Comparison of ENCODE assay signal across 22 cellular contexts in the genomic region with DNA sequence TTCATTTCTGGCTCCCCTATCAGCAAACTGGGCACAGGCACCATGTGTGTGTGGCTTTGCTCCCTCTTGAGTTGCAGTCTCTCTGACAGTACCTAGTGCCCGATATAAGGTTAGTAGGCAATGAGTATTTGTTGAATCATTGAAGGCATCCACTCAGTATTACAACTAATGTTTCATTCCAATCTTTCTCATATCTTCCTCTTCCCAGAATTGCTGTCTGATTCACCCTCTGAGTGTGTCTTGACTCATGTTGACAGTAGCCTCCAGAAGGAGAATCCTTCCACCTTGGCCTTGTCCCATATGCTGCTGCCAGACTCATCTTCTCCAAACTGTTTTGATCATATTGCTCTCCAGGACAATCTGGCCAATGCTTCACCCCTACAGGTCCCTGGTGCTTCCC.
DNase-seq lines count a peak whose midpoint lies in the region; ATAC-seq, FAIRE-seq and TF ChIP-seq lines count a peak whose summit lies in the region.
"Had no signal": no experiment of that assay in that cellular context is flagged by ENCODE, and none has a peak within 500 bp of the region (broad histone marks: within the 10 kb centered on the region; RNA-seq: fewer than 3 reads in every experiment).

No MANE protein-coding gene starts in this region.

- no peaks in the 10 kb centered on the region for H3K79me2 ChIP-seq in K562 (ENCODE audit: control insufficient read depth, insufficient read depth, low read length)

- no peak overlapping the region for H3K4me2 ChIP-seq in K562 (ENCODE audit: insufficient read depth, low read length)
- H3K4me2 ChIP-seq: BLaER1 had no signal

- H3K9me1 ChIP-seq in K562 (ENCODE audit: control insufficient read depth, insufficient read depth, low read length) = no peaks in the 10 kb centered on the region

- CTCF ChIA-PET in K562 (lab: Yijun Ruan, JAX; ENCODE audit: low intra/inter-chr PET ratio) = no interaction called here

- H3K9ac ChIP-seq in K562 (ENCODE audit: insufficient read depth in 1 of 2, low read depth in 2 of 2, low read length in 2 of 2) = no peak overlapping the region
- H3K9ac ChIP-seq: BLaER1 had no signal

- no peaks in the 10 kb centered on the region for H3K27me3 ChIP-seq in MG63
- no peaks in the 10 kb centered on the region for H3K27me3 ChIP-seq in K562 (ENCODE audit: control insufficient read depth in 2 of 2, insufficient read depth in 2 of 2, low read length in 2 of 2)
- H3K27me3 ChIP-seq: ascending aorta, BLaER1 had no signal

- BruUV-seq in K562 (replicated peaks; lab: Mats Ljungman, UMichigan) = no TSS peak

- H3K9me3 ChIP-seq in MG63 = no peaks in the 10 kb centered on the region
- no peaks in the 10 kb centered on the region for H3K9me3 ChIP-seq in K562 (replicated peaks; ENCODE audit: control insufficient read depth, insufficient read depth, low read depth, low read length)
- H3K9me3 ChIP-seq: ascending aorta, mucosa of descending colon had no signal

- no peak for TF ChIP-seq EP300 in K562 (IDR thresholded peaks at IDR 0.05; ENCODE audit: low read length)

- H3K4me1 ChIP-seq in K562 (replicated peaks in 1 of 2; ENCODE audit: control insufficient read depth in 2 of 2, insufficient read depth in 2 of 2, low read length in 2 of 2) = no peaks in the 10 kb centered on the region; a peak in 1 of 5 replicates
- H3K4me1 ChIP-seq: ascending aorta, BLaER1 had no signal

- H3K36me3 ChIP-seq in MG63 = no peaks in the 10 kb centered on the region
- no peaks in the 10 kb centered on the region for H3K36me3 ChIP-seq in K562 (ENCODE audit: control insufficient read depth, insufficient read depth, low read length)
- H3K36me3 ChIP-seq: ascending aorta, BLaER1 had no signal

- no peaks in the 10 kb centered on the region for H4K20me1 ChIP-seq in K562 (replicated peaks; ENCODE audit: control insufficient read depth, insufficient read depth, low read length)
- H4K20me1 ChIP-seq: BLaER1 had no signal

- TF ChIP-seq CTCF in AG09309 (IDR thresholded peaks at IDR 0.05; ENCODE audit: control insufficient read depth, insufficient read depth, low read depth, low read length, missing control alignments) = no peak
- no peak for TF ChIP-seq CTCF in K562 (IDR thresholded peaks at IDR 0.05 in 2 of 3, conservative IDR thresholded peaks at IDR 0.05 in 1 of 3; ENCODE audit: insufficient read depth in 2 of 3, low read depth in 1 of 3, low read length in 3 of 3)

- in situ Hi-C loops in K562 (cut with MboI) = no loop called here

- intact Hi-C loops in K562 (cut with micrococcal nuclease) = no loop called here

- DNase-seq in AG09309 (ENCODE audit: low read depth) = peak; percentile 55
- DNase-seq in MG63 = peak; percentile 89
- no peak for DNase-seq in K562 (ENCODE audit: extremely low read depth in 1 of 4, low spot score in 3 of 4)
- peak; percentile 62 for DNase-seq in iris pigment epithelial cell (ENCODE audit: low read depth)
- DNase-seq in NCI-H82 (lab: John Stamatoyannopoulos, UW) = no peak
- no peak for DNase-seq in GM12892 (ENCODE audit: insufficient read length)
- no peak for DNase-seq in globus pallidus (ENCODE audit: low spot score)
- DNase-seq: activated CD4-positive, alpha-beta T cell treated with anti-CD3 and anti-CD28 coated beads for 1 hour; activated effector memory CD4-positive, alpha-beta T cell treated with anti-CD3 and anti-CD28 coated beads, Interleukin-2, amount 50 U/mL, for 16 hours; cortex of kidney; erythroblast; GOT3; KG1; left cardiac atrium; mucosa of descending colon; NK-92 treated with Interleukin-12 subunit alpha and Interleukin-12 subunit beta, amount 100 ng/mL, for 24 hours; SHP77; stimulated activated CD4-positive, alpha-beta T cell treated with anti-CD3 and anti-CD28 coated beads, Interleukin-4, amount 100 ng/mL, for 24 hours; stimulated activated CD8-positive, alpha-beta memory T cell treated with anti-CD3 and anti-CD28 coated beads, Interleukin-4, amount 100 ng/mL, for 48 hours had no signal

- TF ChIP-seq RAD21 in K562 (CRISPR knock-in tag; conservative IDR thresholded peaks at IDR 0.05 in 1 of 2, IDR thresholded peaks at IDR 0.05 in 1 of 2) = no peak

- ATAC-seq in K562 (no peak), HG03139 (IDR thresholded peaks at IDR 0.05; ENCODE audit: unreplicated experiment) (no peak)
- ATAC-seq: mucosa of descending colon had no signal

- TF ChIP-seq POLR2A in K562 (conservative IDR thresholded peaks at IDR 0.05) = no peak
- TF ChIP-seq POLR2A in GM12892 (IDR thresholded peaks at IDR 0.05; ENCODE audit: low read depth, low read length) = no peak

- no peak overlapping the region for H2AFZ ChIP-seq in K562 (ENCODE audit: low read depth, low read length)

- WGBS in K562 (ENCODE audit: insufficient coverage, low coverage, missing lambda C conversion rate) = 36% methylated on average over 1 of the region's 1 CpG

- H3K4me3 ChIP-seq in AG09309 (ENCODE audit: control insufficient read depth, low read depth, low read length) (no peak overlapping the region), MG63 (no peak overlapping the region), K562 (no peak overlapping the region)
- H3K4me3 ChIP-seq: ascending aorta, BLaER1, mucosa of descending colon had no signal

- POLR2A ChIA-PET in K562 (lab: Yijun Ruan, JAX) = no interaction called here

- H3K27ac ChIP-seq in K562 (ENCODE audit: extremely low read depth, low read depth, low read length) = no peak overlapping the region
- H3K27ac ChIP-seq: ascending aorta, BLaER1 had no signal

- FAIRE-seq in K562 (lab: Jason Lieb, UNC) (no peak), GM12892 (lab: Jason Lieb, UNC) (no peak)

TF ChIP-seq in K562, 482 proteins besides CTCF, POLR2A, EP300 and RAD21:
- TF ChIP-seq FOSL1 (tag; conservative IDR thresholded peaks at IDR 0.05) = peak; percentile 95
- TF ChIP-seq PHF20 (IDR thresholded peaks at IDR 0.05; ENCODE audit: partially characterized antibody) = no peak

Comparison
In these comparisons a context has a peak if more than half of its experiments do, and no peak if none do; other contexts are left out.
1. DNase-seq: peak in AG09309 (single experiment), MG63 (single experiment) and iris pigment epithelial cell (single experiment); none in K562 (0 of 4), NCI-H82 (single experiment), GM12892 (single experiment) and globus pallidus (single experiment).